Comparison of ENCODE assay signal across 1 cellular context in the genomic region with DNA sequence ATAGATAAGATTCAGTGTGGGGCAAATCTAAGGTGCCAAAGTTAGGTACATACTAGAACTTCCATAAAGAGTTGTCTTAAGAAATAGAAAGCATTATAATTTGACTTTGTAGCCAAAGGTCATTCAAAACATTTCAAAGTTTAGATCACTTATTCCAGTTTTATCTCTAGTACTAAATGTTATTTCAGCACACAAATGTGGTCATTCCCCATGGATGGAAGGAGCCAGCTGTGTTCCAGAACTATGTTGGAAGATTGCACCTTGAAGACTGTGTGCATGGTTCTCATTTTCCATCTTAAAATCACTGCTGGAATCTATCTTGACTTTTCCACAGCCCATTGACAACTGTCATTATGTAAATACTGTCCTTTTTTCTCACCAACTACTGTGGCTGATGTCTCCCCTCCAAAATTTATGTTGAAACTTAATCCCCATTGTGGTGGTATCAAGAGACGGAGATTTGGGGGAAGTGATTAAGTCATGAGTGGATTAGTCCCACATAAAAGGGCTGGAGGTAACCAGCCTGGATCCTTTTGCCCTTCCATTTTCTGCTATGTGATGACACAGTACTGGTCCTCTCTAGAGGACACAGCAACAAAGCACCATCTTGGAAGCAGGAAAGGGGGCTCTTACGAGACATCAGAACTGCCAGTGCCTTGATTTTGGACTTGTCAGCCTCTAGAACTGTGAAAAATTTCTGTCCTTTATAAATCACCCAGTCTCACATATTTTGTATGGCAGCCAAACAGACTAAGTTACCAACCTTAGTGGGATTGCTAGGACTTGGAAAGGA.
A peak's percentile ranks its signal among the peaks of the same experiment; 100 is the strongest.
TF ChIP-seq lines count a peak whose summit lies in the region.

No MANE protein-coding gene starts in this region.

TF ChIP-seq in HepG2, 621 proteins besides CTCF, POLR2A, EP300 and RAD21:
- TF ChIP-seq ZNF891 (CRISPR knock-in tag; IDR thresholded peaks at IDR 0.05) (no peak), AGO2 (optimal IDR thresholded peaks at IDR 0.05; ENCODE audit: low read depth, low read length) (peak; percentile 79), FOXA1 (IDR thresholded peaks at IDR 0.05) (no peak), FOXA1 (CRISPR knock-in tag; IDR thresholded peaks at IDR 0.05) (no peak), ZNF564 (CRISPR knock-in tag; IDR thresholded peaks at IDR 0.05) (peak; percentile 90; the same call in 1 of the 2 replicates), RBM22 (optimal IDR thresholded peaks at IDR 0.05; ENCODE audit: low read length) (peak; percentile 97), POLR2AphosphoS5 (IDR thresholded peaks at IDR 0.05; ENCODE audit: low read depth, low read length) (peak; percentile 16; the same call in 1 of the 2 replicates)
TF ChIP-seq in HepG2: peak in this region for 4.
